In genomic region chr15:98896802-98897732, GRCh38 we compare ENCODE assay signal across 10 cellular contexts.
DNase-seq lines count a peak whose midpoint lies in the region; ATAC-seq and TF ChIP-seq lines count a peak whose summit lies in the region.
"Had no signal": no experiment of that assay in that cellular context is flagged by ENCODE, and none has a peak within 500 bp of the region (broad histone marks: within the 10 kb centered on the region; RNA-seq: fewer than 3 reads in every experiment).

No MANE protein-coding gene starts in this region.

- H3K9me3 Mint-ChIP-seq in GM23338, result no peaks in the 10 kb centered on the region
- no peaks in the 10 kb centered on the region for H3K9me3 Mint-ChIP-seq in activated naive CD4-positive, alpha-beta T cell treated with anti-CD3 and anti-CD28 coated beads, Interleukin-2, amount 10 ng/mL, durations not matched to agents 7 days and 5 days
- H3K9me3 Mint-ChIP-seq: naive B cell had no signal

- H3K27me3 ChIP-seq in GM23338 (ENCODE audit: insufficient read depth) (no peaks in the 10 kb centered on the region), SJCRH30 (no peaks in the 10 kb centered on the region), sigmoid colon (no peaks in the 10 kb centered on the region)

- H3K36me3 ChIP-seq in GM23338 (ENCODE audit: insufficient read depth) (no peaks in the 10 kb centered on the region), SJCRH30 (peaks cover 8% of the 10 kb centered on the region), sigmoid colon (no peaks in the 10 kb centered on the region)

- no peak overlapping the region for H2AFZ ChIP-seq in GM23338

- H3K27ac Mint-ChIP-seq in GM23338, result peak overlapping the region; percentile 60; the same call in 1 of the 2 replicates
- H3K27ac Mint-ChIP-seq in activated naive CD4-positive, alpha-beta T cell treated with anti-CD3 and anti-CD28 coated beads, Interleukin-2, amount 10 ng/mL, durations not matched to agents 7 days and 5 days, result no peak overlapping the region
- H3K27ac Mint-ChIP-seq: naive B cell had no signal

- TF ChIP-seq POLR2A in sigmoid colon (IDR thresholded peaks at IDR 0.05), result no peak

- H3K36me3 Mint-ChIP-seq in GM23338 (ENCODE audit: low read depth), result peaks cover 27% of the 10 kb centered on the region
- H3K36me3 Mint-ChIP-seq in activated naive CD4-positive, alpha-beta T cell treated with anti-CD3 and anti-CD28 coated beads, Interleukin-2, amount 10 ng/mL, durations not matched to agents 7 days and 5 days, result peaks cover 8% of the 10 kb centered on the region

- peaks cover 26% of the 10 kb centered on the region for H3K4me1 Mint-ChIP-seq in GM23338
- peaks cover 5% of the 10 kb centered on the region for H3K4me1 Mint-ChIP-seq in activated naive CD4-positive, alpha-beta T cell treated with anti-CD3 and anti-CD28 coated beads, Interleukin-2, amount 10 ng/mL, durations not matched to agents 7 days and 5 days
- H3K4me1 Mint-ChIP-seq: naive B cell had no signal

- DNase-seq in GM23338 (ENCODE audit: low spot score) (no peak), SJCRH30 (peak; percentile 30 to 45), foreskin fibroblast (peak; percentile 96), sigmoid colon (no peak), mesenteric fat pad (ENCODE audit: low spot score) (no peak), NOMO-1 (lab: John Stamatoyannopoulos, UW; ENCODE audit: unreplicated experiment in 2 of 2) (no peak)
- no peak for DNase-seq in activated naive CD4-positive, alpha-beta T cell treated with anti-CD3 and anti-CD28 coated beads, Interleukin-2, amount 10 ng/mL, durations not matched to agents 7 days and 5 days
- DNase-seq: activated CD4-positive, CD25-positive, alpha-beta regulatory T cell treated with anti-CD3 and anti-CD28 coated beads, Interleukin-2, amount 50 U/mL, for 72 hours; naive B cell had no signal

- intact Hi-C loops in sigmoid colon (cut with DNase I), result no loop called here

- peaks cover 28% of the 10 kb centered on the region for H3K4me1 ChIP-seq in GM23338 (ENCODE audit: insufficient read depth)
- peaks cover 23% of the 10 kb centered on the region for H3K4me1 ChIP-seq in SJCRH30
- H3K4me1 ChIP-seq in sigmoid colon, result peaks cover 0 to 87% (median 58%) of the 10 kb centered on the region in 4 donors

- WGBS in sigmoid colon, 2 donors, result 81 to 83% methylated on average over 12 of the region's 12 CpGs

- H3K4me2 ChIP-seq in GM23338, result no peak overlapping the region

- TF ChIP-seq EP300 in sigmoid colon (IDR thresholded peaks at IDR 0.05), result peak in 3 of 4 donors; percentile 53 to 94 (median 88)

- no peaks in the 10 kb centered on the region for H3F3A ChIP-seq in GM23338 (replicated peaks; ENCODE audit: low read depth)

- no peaks in the 10 kb centered on the region for H3K9me2 ChIP-seq in GM23338 (ENCODE audit: insufficient read depth)

- CTCF ChIA-PET in activated naive CD4-positive, alpha-beta T cell treated with anti-CD3 and anti-CD28 coated beads, Interleukin-2, amount 10 ng/mL, durations not matched to agents 7 days and 5 days (lab: Charles Lee), result interaction anchor here (1.0 to 1.1 kb wide), 2 partner anchors 9 to 15 kb away, joined by 3 read pairs; no protein-coding TSS in a partner anchor

- H4K20me1 ChIP-seq in GM23338 (replicated peaks; ENCODE audit: insufficient read depth), result peaks cover 10% of the 10 kb centered on the region; the same call in 1 of the 2 replicates

- H3K27ac ChIP-seq in GM23338 (ENCODE audit: low read depth) (peak overlapping the region; percentile 20; the same call in 1 of the 2 replicates), SJCRH30 (peak overlapping the region; percentile 63), sigmoid colon (peak overlapping the region; percentile 37 to 84 (median 73))

- H3K4me3 ChIP-seq in GM23338 (no peak overlapping the region), SJCRH30 (no peak overlapping the region), foreskin fibroblast (ENCODE audit: low read depth in 1 of 2, low read length in 2 of 2) (peak overlapping the region in 1 of 2 donors; percentile 20), sigmoid colon (no peak overlapping the region)

- H3K9me3 ChIP-seq in SJCRH30 (replicated peaks), result no peaks in the 10 kb centered on the region
- no peaks in the 10 kb centered on the region for H3K9me3 ChIP-seq in sigmoid colon

- H3K79me2 ChIP-seq in GM23338 (replicated peaks; ENCODE audit: insufficient read depth), result peaks cover 51% of the 10 kb centered on the region

- ATAC-seq in GM23338, result no peak
- no peak for ATAC-seq in HG02798 (IDR thresholded peaks at IDR 0.05; ENCODE audit: poor library complexity, unreplicated experiment)

- H3K4me3 Mint-ChIP-seq in GM23338, result no peak overlapping the region
- H3K4me3 Mint-ChIP-seq in activated naive CD4-positive, alpha-beta T cell treated with anti-CD3 and anti-CD28 coated beads, Interleukin-2, amount 10 ng/mL, durations not matched to agents 7 days and 5 days, result no peak overlapping the region
- H3K4me3 Mint-ChIP-seq: naive B cell had no signal

- no peak for TF ChIP-seq CTCF in GM23338 (conservative IDR thresholded peaks at IDR 0.05; ENCODE audit: low read depth in 2 of 2)
- TF ChIP-seq CTCF in foreskin fibroblast (IDR thresholded peaks at IDR 0.05; ENCODE audit: low read depth, low read length), result no peak
- no peak for TF ChIP-seq CTCF in sigmoid colon (IDR thresholded peaks at IDR 0.05)

- H3K27me3 Mint-ChIP-seq in GM23338 (ENCODE audit: insufficient read depth, low read depth, poor library complexity), result peaks cover 7% of the 10 kb centered on the region
- no peaks in the 10 kb centered on the region for H3K27me3 Mint-ChIP-seq in activated naive CD4-positive, alpha-beta T cell treated with anti-CD3 and anti-CD28 coated beads, Interleukin-2, amount 10 ng/mL, durations not matched to agents 7 days and 5 days
- H3K27me3 Mint-ChIP-seq: naive B cell had no signal

TF ChIP-seq in GM23338, 12 proteins besides CTCF, POLR2A, EP300 and RAD21 (continues in another document):
- TF ChIP-seq EZH2phosphoT487 (IDR thresholded peaks at IDR 0.05; ENCODE audit: unreplicated experiment) (no peak), NANOG (IDR thresholded peaks at IDR 0.05; ENCODE audit: borderline replicate concordance) (no peak), CREB1 (CRISPR knock-in tag; IDR thresholded peaks at IDR 0.05; ENCODE audit: low read depth) (no peak), JUNB (IDR thresholded peaks at IDR 0.05; ENCODE audit: unreplicated experiment) (no peak), POLR2AphosphoS5 (IDR thresholded peaks at IDR 0.05; ENCODE audit: low read depth) (no peak), ZNF114 (CRISPR knock-in tag; IDR thresholded peaks at IDR 0.05) (no peak), ZNF331 (CRISPR knock-in tag; IDR thresholded peaks at IDR 0.05; ENCODE audit: low read depth) (no peak), ZNF462 (CRISPR knock-in tag; IDR thresholded peaks at IDR 0.05) (no peak)

Comparison
In these comparisons a context has a peak if more than half of its experiments do, and no peak if none do; other contexts are left out.
1. DNase-seq: peak in SJCRH30 (2 of 2) and foreskin fibroblast (2 of 2); none in GM23338 (single experiment), sigmoid colon (single experiment), activated naive CD4-positive, alpha-beta T cell treated with anti-CD3 and anti-CD28 coated beads, Interleukin-2, amount 10 ng/mL, durations not matched to agents 7 days and 5 days (single experiment), mesenteric fat pad (single experiment) and NOMO-1 (0 of 2).
2. H3K27ac ChIP-seq: peak in every context shown above with its lines; median percentile 73 in sigmoid colon; 63 in SJCRH30; 20 in GM23338.